ENCODE assay signal across 31 cellular contexts in genomic region chr2:178234648-178235047, GRCh38. TPM values are rescaled to one million over a fixed set of nuclear protein-coding genes. Genes with fewer than 3 reads are reported as not detected.
DNase-seq lines count a peak whose midpoint lies in the region; ATAC-seq and TF ChIP-seq lines count a peak whose summit lies in the region.
"Had no signal": no experiment of that assay in that cellular context is flagged by ENCODE, and none has a peak within 500 bp of the region (broad histone marks: within the 10 kb centered on the region; RNA-seq: fewer than 3 reads in every experiment).

No MANE protein-coding gene starts in this region.

- H4K5ac ChIP-seq in IMR-90 (ENCODE audit: low read depth, low read length) = no peak overlapping the region

- dilution Hi-C loops in IMR-90 (cut with HindIII; ENCODE audit: low sequenced_read_pairs, unreplicated experiment) = no loop called here

- no peak overlapping the region for H3K27ac ChIP-seq in IMR-90 (ENCODE audit: insufficient read depth, low read length)
- no peak overlapping the region for H3K27ac ChIP-seq in caudate nucleus (ENCODE audit: low read depth, low read length)
- H3K27ac ChIP-seq in spleen = no peak overlapping the region
- H3K27ac ChIP-seq: C4-2B, lower lobe of right lung, prostate gland, sigmoid colon, SJCRH30 had no signal

- H2AK9ac ChIP-seq in IMR-90 (replicated peaks; ENCODE audit: low read depth, low read length, poor library complexity) = no peak overlapping the region

- no peak overlapping the region for H3K18ac ChIP-seq in IMR-90 (ENCODE audit: low read depth, low read length)

- H3K4me1 ChIP-seq in IMR-90 (ENCODE audit: control insufficient read depth, insufficient read depth, low read length) = peaks cover 4% of the 10 kb centered on the region; the same call in 1 of the 2 replicates
- H3K4me1 ChIP-seq in spleen = no peaks in the 10 kb centered on the region
- H3K4me1 ChIP-seq: lower lobe of right lung, prostate gland, sigmoid colon, SJCRH30 had no signal

- intact Hi-C loops in IMR-90 (cut with micrococcal nuclease) (no loop called here), spleen (cut with DNase I; ENCODE audit: low total_unique reads) (no loop called here)

- H3K27me3 ChIP-seq in IMR-90 (ENCODE audit: control insufficient read depth, insufficient read depth, low read length) = no peaks in the 10 kb centered on the region
- H3K27me3 ChIP-seq in spleen (replicated peaks in 1 of 7) = no peaks in the 10 kb centered on the region
- H3K27me3 ChIP-seq: sigmoid colon, SJCRH30 had no signal

- no CpG with 5 or more reads among the region's 1 CpG for WGBS in IMR-90 (ENCODE audit: extremely low coverage in 2 of 2, insufficient read length in 1 of 2), 2 experiments
- WGBS in spleen, 5 donors = 89 to 100% (median 91%) methylated on average over 1 of the region's 1 CpG

- POLR2A ChIA-PET in IMR-90 (lab: Charles Lee; ENCODE audit: unreplicated experiment) = interaction anchor here (0.6 kb wide), 1 partner anchor 165 kb away, joined by 3 read pairs; no protein-coding TSS in a partner anchor

- no peak overlapping the region for H3K4me2 ChIP-seq in IMR-90 (ENCODE audit: low read depth, low read length)

- no peak overlapping the region for H3K4ac ChIP-seq in IMR-90 (ENCODE audit: low read depth, low read length)

- no peak overlapping the region for H3K56ac ChIP-seq in IMR-90 (ENCODE audit: extremely low read depth, insufficient read depth, low read length)

- H2BK120ac ChIP-seq in IMR-90 (ENCODE audit: low read depth, low read length) = no peak overlapping the region

- H2BK5ac ChIP-seq in IMR-90 (ENCODE audit: low read depth, low read length, poor library complexity, severe bottlenecking) = no peak overlapping the region

- TF ChIP-seq RAD21 in IMR-90 (IDR thresholded peaks at IDR 0.05; ENCODE audit: low read length) = no peak

- H3K36me3 ChIP-seq in IMR-90 (ENCODE audit: control insufficient read depth, insufficient read depth, low read length) (no peaks in the 10 kb centered on the region), spleen (no peaks in the 10 kb centered on the region)
- H3K36me3 ChIP-seq: lower lobe of right lung, prostate gland, sigmoid colon, SJCRH30 had no signal

- DNase-seq in AG20443 (ENCODE audit: low spot score) (peak; percentile 29), IMR-90 (peak; percentile 52), epithelial cell of esophagus (ENCODE audit: low read depth) (peak; percentile 91), iris pigment epithelial cell (ENCODE audit: low read depth) (peak; percentile 40), caudate nucleus (lab: John Stamatoyannopoulos, UW) (no peak), NCI-H2081 treated with DMSO at 0.1 percent for 48 hours (lab: John Stamatoyannopoulos, UW) (no peak), NCI-H1694 treated with DMSO at 0.1 percent for 48 hours (lab: John Stamatoyannopoulos, UW) (no peak), spleen (no peak)
- DNase-seq: ACHN; activated CD4-positive, alpha-beta memory T cell treated with anti-CD3 and anti-CD28 coated beads, Interleukin-2, amount 10 ng/mL, durations not matched to agents 7 days and 5 days; activated CD8-positive, alpha-beta memory T cell treated with anti-CD3 and anti-CD28 coated beads, Interleukin-2, amount 50 U/mL, for 4 hours; activated naive CD4-positive, alpha-beta T cell treated with Interleukin-2 at 50 U/mL for 16 hours; amniotic stem cell; COR-L47; GDM1; GOT3; KG1; lower lobe of right lung; MM.1S; naive thymus-derived CD8-positive, alpha-beta T cell; NCI-H1417 treated with DMSO at 0.1 percent for 48 hours; NCI-H2081; NCI-H345; sigmoid colon; SJCRH30; stimulated activated CD4-positive, alpha-beta T cell treated with anti-CD3 and anti-CD28 coated beads, Interleukin-15, amount 100 ng/mL, for 24 hours; SW 1271; trophoblast cell had no signal

- no peak overlapping the region for H3K4me3 ChIP-seq in IMR-90 (ENCODE audit: insufficient read depth, low read depth, low read length)
- no peak overlapping the region for H3K4me3 ChIP-seq in epithelial cell of esophagus (ENCODE audit: low read length)
- no peak overlapping the region for H3K4me3 ChIP-seq in spleen
- H3K4me3 ChIP-seq: lower lobe of right lung, prostate gland, sigmoid colon, SJCRH30 had no signal

- H3K9me3 ChIP-seq in IMR-90 (ENCODE audit: control insufficient read depth, insufficient read depth, low read length) (no peaks in the 10 kb centered on the region), spleen (no peaks in the 10 kb centered on the region)
- H3K9me3 ChIP-seq: lower lobe of right lung, prostate gland, sigmoid colon, SJCRH30 had no signal

- H2BK20ac ChIP-seq in IMR-90 (ENCODE audit: low read depth, low read length) = no peak overlapping the region

- CTCF ChIA-PET in IMR-90 (lab: Yijun Ruan, JAX) = no interaction called here

- H3K9ac ChIP-seq in IMR-90 (ENCODE audit: low read depth, low read length) = no peak overlapping the region

- H4K91ac ChIP-seq in IMR-90 (ENCODE audit: insufficient read depth, low read depth, low read length) = no peak overlapping the region

- H2BK15ac ChIP-seq in IMR-90 (ENCODE audit: low read depth, low read length) = no peak overlapping the region

- H3K79me1 ChIP-seq in IMR-90 (ENCODE audit: low read depth in 1 of 2, low read length in 2 of 2) = no peaks in the 10 kb centered on the region

- ATAC-seq in IMR-90 (ENCODE audit: low read depth) = peak; percentile 43; the same call in 1 of the 2 replicates
- ATAC-seq: lower lobe of right lung; naive thymus-derived CD8-positive, alpha-beta T cell; stimulated activated memory B cell treated with anti-CD40 and anti-IgM and Interleukin-4, amounts not matched to agents 10 μg/mL and 1 μg/mL and 100 μg/mL, for 72 hours had no signal

- TF ChIP-seq POLR2A in IMR-90 (IDR thresholded peaks at IDR 0.05; ENCODE audit: low read depth, low read length) = no peak
- no peak for TF ChIP-seq POLR2A in spleen (IDR thresholded peaks at IDR 0.05)

- H2AK5ac ChIP-seq in IMR-90 (ENCODE audit: low read depth, low read length) = no peak overlapping the region

- in situ Hi-C loops in IMR-90 (cut with MboI; ENCODE audit: low sequenced_read_pairs) = no loop called here

- no peaks in the 10 kb centered on the region; the same call in 1 of the 2 replicates for H3K9me1 ChIP-seq in IMR-90 (ENCODE audit: insufficient read depth, low read length)

- H3K23ac ChIP-seq in IMR-90 (ENCODE audit: low read depth, low read length) = no peak overlapping the region

- TF ChIP-seq CTCF in IMR-90 (conservative IDR thresholded peaks at IDR 0.05; ENCODE audit: low read depth, low read length) = no peak
- TF ChIP-seq CTCF in epithelial cell of esophagus (IDR thresholded peaks at IDR 0.05; ENCODE audit: insufficient read depth, low read depth, low read length, missing control alignments) = no peak
- no peak for TF ChIP-seq CTCF in spleen (IDR thresholded peaks at IDR 0.05 in 8 of 11, conservative IDR thresholded peaks at IDR 0.05 in 3 of 11)

- no TSS peak for BruUV-seq in IMR-90 (replicated peaks; lab: Mats Ljungman, UMichigan)

- no peak overlapping the region for H4K8ac ChIP-seq in IMR-90 (ENCODE audit: low read depth in 2 of 2, low read length in 2 of 2)

- H3K14ac ChIP-seq in IMR-90 (replicated peaks; ENCODE audit: low read depth, low read length) = no peak overlapping the region

- H4K20me1 ChIP-seq in IMR-90 (ENCODE audit: insufficient read depth, low read length) = no peaks in the 10 kb centered on the region

- no peak overlapping the region for H2AFZ ChIP-seq in IMR-90 (replicated peaks; ENCODE audit: low read length, poor library complexity)

TF ChIP-seq in IMR-90, 13 proteins besides CTCF, POLR2A, EP300 and RAD21:
- no peak for TF ChIP-seq MXI1 (IDR thresholded peaks at IDR 0.05; ENCODE audit: borderline replicate concordance, low read depth, low read length)
- no peak for TF ChIP-seq FOS (IDR thresholded peaks at IDR 0.05; ENCODE audit: low read depth, low read length)
- TF ChIP-seq RFX5 (IDR thresholded peaks at IDR 0.05; ENCODE audit: low read depth, low read length) = no peak
- peak; percentile 70 for TF ChIP-seq CEBPB (IDR thresholded peaks at IDR 0.05; ENCODE audit: low read depth, low read length)

RNA-seq across cellular contexts. Expression of gene OSBPL6, which starts 40.3 kb away (rescaled TPM):
- total RNA-seq in IMR-90 (2012; rRNA removed) (2.8 and 3.2 TPM in 2 replicates), spleen (1 to 10 TPM; 1.2 to 2.2 (median 1.6) TPM)
- polyA plus RNA-seq in IMR-90 (2012; rRNA removed) (3.1 and 3.7 TPM in 2 replicates), spleen (under 1 TPM; 0.13 to 0.30 (median 0.13) TPM)
- 1.4 and 2.0 TPM in 2 replicates for polyA plus RNA-seq in IMR-90 (2012; cell fraction: cytosol; rRNA removed)
- polyA plus RNA-seq in IMR-90 (2012; cell fraction: nucleus; rRNA removed; ENCODE audit: low replicate concordance) = 1.0 and 4.5 TPM in 2 replicates

Comparison
In these comparisons a context has a peak if more than half of its experiments do, and no peak if none do; other contexts are left out.
1. DNase-seq: peak in AG20443 (single experiment), IMR-90 (single experiment), epithelial cell of esophagus (single experiment) and iris pigment epithelial cell (single experiment); none in caudate nucleus (0 of 61), NCI-H2081 treated with DMSO at 0.1 percent for 48 hours (single experiment), NCI-H1694 treated with DMSO at 0.1 percent for 48 hours (single experiment) and spleen (single experiment).